8 cellular contexts compared by ENCODE assay signal in genomic region chr2:68908392-68908970, GRCh38. TPM values are rescaled to one million over a fixed set of nuclear protein-coding genes. Genes with fewer than 3 reads are reported as not detected.
DNase-seq lines count a peak whose midpoint lies in the region; ATAC-seq and TF ChIP-seq lines count a peak whose summit lies in the region.

No MANE protein-coding gene starts in this region.

- ATAC-seq in GM18870 (IDR thresholded peaks at IDR 0.05; ENCODE audit: unreplicated experiment), result peak; percentile 95
- ATAC-seq in HG03064 (IDR thresholded peaks at IDR 0.05; ENCODE audit: low read depth, unreplicated experiment), result peak; percentile 91

- no peak overlapping the region for H3K4me3 ChIP-seq in stomach

- peak overlapping the region in 4 of 5 donors; percentile 41 to 77 (median 60) for H3K27ac ChIP-seq in stomach

- peaks cover 16 to 32% (median 19%) of the 10 kb centered on the region in 4 donors for H3K4me1 ChIP-seq in stomach

- no peak for TF ChIP-seq POLR2A in stomach (IDR thresholded peaks at IDR 0.05)

- no peaks in the 10 kb centered on the region for H3K9me3 ChIP-seq in stomach

- TF ChIP-seq CTCF in stomach (IDR thresholded peaks at IDR 0.05), result no peak

- no peak for TF ChIP-seq EP300 in stomach (IDR thresholded peaks at IDR 0.05)

- no peaks in the 10 kb centered on the region for H3K27me3 ChIP-seq in stomach

- DNase-seq in A172 (ENCODE audit: low spot score), result peak; percentile 98
- peak; percentile 81 for DNase-seq in NCI-H2196 (lab: John Stamatoyannopoulos, UW; ENCODE audit: unreplicated experiment)
- DNase-seq in activated CD4-positive, CD25-positive, alpha-beta regulatory T cell treated with anti-CD3 and anti-CD28 coated beads, Interleukin-2, amount 50 U/mL, for 72 hours, result peak; percentile 75
- DNase-seq in dermis blood vessel endothelial cell, result peak; percentile 92
- peak; percentile 83 for DNase-seq in myocyte (ENCODE audit: low read depth)
- peak; percentile 87 for DNase-seq in stomach

- 22 to 30% (median 25%) methylated on average over 4 to 5 of the region's 5 CpGs for WGBS in stomach, 5 donors

- no peaks in the 10 kb centered on the region for H3K36me3 ChIP-seq in stomach

- intact Hi-C loops in stomach (cut with DNase I; ENCODE audit: low total_unique reads), result loop anchor here (5.0 kb wide), 1 partner anchor 156 kb away; no protein-coding TSS in a partner anchor

RNA-seq across cellular contexts. Expression of gene BMP10, which starts 37.3 kb away (rescaled TPM):
- 0.46 TPM in 1 of 2 replicates, not detected in the other for total RNA-seq in A172 (2014; rRNA removed; shearing (Covaris generic))
- total RNA-seq in dermis blood vessel endothelial cell, result not detected in 2 replicates
- 0.11 TPM in 1 of 2 replicates, not detected in the other for total RNA-seq in myocyte
- not detected for polyA plus RNA-seq in myocyte (2012)
- under 1 TPM in 1 of 5 donors, not detected in 4; 0.37 TPM for total RNA-seq in stomach
- not detected for polyA plus RNA-seq in stomach

RNA-seq across cellular contexts. Expression of gene GKN2, which starts 44.2 kb away (rescaled TPM):
- 0.24 and 1.9 TPM in 2 replicates for total RNA-seq in A172 (2014; rRNA removed; shearing (Covaris generic))
- total RNA-seq in dermis blood vessel endothelial cell (not detected in 2 replicates), myocyte (not detected in 2 replicates), stomach (1,000 to 10,000 TPM in 1 of 5 donors, 100 to 1,000 TPM in 2, 10 to 100 TPM in 1, not detected in 1; 16.5 to 1,354 (median 201) TPM)
- not detected for polyA plus RNA-seq in myocyte (2012)
- polyA plus RNA-seq in stomach, result 1,000 to 10,000 TPM in 1 of 3 donors, 100 to 1,000 TPM in 1, 10 to 100 TPM in 1; 28.0 to 1,349 (median 744) TPM
